1 cellular context compared by ENCODE assay signal in the genomic region with DNA sequence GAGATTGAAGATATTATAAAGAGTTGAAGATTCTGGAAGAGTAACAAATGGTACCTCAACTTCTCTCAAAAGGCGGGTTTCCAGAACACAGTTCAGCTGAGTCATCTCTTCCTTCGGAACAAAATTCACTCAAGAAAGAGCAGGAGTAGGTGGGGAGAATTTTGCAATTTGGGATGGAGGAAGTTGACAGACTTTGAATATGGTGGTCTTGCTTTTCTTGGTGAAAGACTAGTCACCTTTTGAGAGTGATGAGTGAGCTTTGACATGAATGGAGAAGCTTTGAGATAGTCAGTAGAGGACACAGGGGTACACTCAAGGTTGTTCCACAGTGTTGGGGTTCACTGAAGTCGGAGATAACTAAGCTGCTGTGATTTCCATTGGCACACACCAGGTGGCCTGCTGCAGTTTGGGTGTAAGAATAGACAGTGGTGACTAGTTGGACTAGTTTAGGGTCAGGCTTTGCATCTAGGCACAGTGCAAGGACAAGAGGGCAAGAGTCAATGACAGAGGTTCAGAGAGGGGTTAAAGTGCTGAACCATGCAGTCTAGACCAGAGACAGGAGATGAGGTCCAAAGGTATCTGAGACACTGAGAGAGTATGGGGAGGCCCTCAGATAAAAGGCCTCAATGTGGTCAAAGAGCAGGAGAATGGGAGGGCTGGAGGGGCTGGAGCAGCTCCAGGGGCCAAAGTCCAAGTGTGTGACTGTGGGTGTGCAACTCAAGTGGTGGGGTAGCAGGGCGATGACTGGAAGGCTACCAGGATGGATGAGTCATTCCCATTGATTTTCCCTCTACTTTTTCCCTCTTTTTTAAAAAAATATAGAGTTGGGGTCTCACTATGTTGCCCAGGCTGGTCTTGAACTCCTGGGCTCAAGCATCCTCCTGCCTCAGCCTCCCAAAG.
A peak's percentile ranks its signal among the peaks of the same experiment; 100 is the strongest.
TF ChIP-seq lines count a peak whose summit lies in the region.

No MANE protein-coding gene starts in this region.

TF ChIP-seq in HepG2, 621 proteins besides CTCF, POLR2A, EP300 and RAD21 (continued from another document and continues in another):
- TF ChIP-seq, protein P1, sequence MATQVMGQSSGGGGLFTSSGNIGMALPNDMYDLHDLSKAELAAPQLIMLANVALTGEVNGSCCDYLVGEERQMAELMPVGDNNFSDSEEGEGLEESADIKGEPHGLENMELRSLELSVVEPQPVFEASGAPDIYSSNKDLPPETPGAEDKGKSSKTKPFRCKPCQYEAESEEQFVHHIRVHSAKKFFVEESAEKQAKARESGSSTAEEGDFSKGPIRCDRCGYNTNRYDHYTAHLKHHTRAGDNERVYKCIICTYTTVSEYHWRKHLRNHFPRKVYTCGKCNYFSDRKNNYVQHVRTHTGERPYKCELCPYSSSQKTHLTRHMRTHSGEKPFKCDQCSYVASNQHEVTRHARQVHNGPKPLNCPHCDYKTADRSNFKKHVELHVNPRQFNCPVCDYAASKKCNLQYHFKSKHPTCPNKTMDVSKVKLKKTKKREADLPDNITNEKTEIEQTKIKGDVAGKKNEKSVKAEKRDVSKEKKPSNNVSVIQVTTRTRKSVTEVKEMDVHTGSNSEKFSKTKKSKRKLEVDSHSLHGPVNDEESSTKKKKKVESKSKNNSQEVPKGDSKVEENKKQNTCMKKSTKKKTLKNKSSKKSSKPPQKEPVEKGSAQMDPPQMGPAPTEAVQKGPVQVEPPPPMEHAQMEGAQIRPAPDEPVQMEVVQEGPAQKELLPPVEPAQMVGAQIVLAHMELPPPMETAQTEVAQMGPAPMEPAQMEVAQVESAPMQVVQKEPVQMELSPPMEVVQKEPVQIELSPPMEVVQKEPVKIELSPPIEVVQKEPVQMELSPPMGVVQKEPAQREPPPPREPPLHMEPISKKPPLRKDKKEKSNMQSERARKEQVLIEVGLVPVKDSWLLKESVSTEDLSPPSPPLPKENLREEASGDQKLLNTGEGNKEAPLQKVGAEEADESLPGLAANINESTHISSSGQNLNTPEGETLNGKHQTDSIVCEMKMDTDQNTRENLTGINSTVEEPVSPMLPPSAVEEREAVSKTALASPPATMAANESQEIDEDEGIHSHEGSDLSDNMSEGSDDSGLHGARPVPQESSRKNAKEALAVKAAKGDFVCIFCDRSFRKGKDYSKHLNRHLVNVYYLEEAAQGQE (IDR thresholded peaks at IDR 0.05; ENCODE audit: borderline replicate concordance in 1 of 2, low read depth in 1 of 2, low read length in 2 of 2): peak in 1 of 2 experiments; percentile 69; a peak in 1 of 4 replicates
- TF ChIP-seq, protein P2, sequence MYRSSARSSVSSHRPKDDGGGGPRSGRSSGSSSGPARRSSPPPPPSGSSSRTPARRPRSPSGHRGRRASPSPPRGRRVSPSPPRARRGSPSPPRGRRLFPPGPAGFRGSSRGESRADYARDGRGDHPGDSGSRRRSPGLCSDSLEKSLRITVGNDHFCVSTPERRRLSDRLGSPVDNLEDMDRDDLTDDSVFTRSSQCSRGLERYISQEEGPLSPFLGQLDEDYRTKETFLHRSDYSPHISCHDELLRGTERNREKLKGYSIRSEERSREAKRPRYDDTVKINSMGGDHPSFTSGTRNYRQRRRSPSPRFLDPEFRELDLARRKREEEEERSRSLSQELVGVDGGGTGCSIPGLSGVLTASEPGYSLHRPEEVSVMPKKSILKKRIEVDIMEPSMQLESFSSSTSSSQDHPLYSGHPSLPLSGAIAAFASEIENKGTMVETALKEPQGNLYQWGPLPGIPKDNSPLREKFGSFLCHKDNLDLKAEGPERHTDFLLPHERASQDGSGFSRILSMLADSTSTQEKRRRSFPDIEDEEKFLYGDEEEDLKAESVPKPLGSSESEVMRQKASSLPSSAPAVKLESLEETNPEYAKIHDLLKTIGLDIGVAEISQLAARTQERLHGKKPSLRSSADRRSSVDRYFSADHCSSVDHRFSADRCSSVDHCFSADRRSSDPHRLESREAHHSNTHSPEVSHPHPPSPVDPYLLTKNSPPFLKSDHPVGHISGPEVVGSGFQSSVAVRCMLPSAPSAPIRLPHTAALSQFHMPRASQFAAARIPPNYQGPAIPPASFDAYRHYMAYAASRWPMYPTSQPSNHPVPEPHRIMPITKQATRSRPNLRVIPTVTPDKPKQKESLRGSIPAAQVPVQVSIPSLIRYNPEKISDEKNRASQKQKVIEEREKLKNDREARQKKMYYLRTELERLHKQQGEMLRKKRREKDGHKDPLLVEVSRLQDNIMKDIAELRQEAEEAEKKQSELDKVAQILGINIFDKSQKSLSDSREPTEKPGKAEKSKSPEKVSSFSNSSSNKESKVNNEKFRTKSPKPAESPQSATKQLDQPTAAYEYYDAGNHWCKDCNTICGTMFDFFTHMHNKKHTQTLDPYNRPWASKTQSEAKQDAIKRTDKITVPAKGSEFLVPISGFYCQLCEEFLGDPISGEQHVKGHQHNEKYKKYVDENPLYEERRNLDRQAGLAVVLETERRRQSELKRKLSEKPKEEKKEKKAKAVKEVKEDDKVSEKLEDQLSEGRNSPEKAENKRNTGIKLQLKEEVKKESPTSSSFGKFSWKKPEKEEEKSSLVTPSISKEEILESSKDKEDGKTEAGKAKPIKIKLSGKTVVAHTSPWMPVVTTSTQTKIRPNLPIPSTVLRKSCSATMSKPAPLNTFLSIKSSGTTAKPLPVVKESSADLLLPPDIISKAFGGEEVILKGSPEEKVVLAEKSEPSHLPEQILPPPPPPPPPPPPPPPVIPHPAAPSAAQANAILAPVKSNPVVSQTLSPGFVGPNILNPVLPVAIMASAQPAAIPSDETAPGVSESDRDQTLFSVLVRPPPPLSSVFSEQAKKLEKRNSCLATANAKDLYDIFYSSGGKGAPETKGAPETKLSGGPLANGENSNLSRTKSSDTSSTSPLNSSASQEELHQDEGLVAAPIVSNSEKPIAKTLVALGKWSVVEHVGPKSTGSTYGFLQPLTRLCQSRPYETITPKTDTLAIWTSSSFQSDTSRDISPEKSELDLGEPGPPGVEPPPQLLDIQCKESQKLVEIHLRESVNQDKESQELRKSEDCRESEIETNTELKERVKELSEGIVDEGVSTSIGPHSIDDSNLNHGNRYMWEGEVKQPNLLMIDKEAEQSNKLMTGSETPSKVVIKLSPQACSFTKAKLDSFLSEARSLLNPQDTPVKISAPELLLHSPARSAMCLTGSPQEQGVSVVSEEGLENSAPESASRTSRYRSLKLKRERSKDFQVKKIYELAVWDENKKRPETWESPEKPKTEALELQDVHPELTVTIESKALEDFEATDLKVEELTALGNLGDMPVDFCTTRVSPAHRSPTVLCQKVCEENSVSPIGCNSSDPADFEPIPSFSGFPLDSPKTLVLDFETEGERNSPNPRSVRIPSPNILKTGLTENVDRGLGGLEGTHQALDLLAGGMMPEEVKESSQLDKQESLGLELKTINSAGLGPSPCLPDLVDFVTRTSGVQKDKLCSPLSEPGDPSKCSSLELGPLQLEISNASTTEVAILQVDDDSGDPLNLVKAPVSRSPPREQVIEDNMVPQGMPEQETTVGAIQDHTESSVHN (CRISPR knock-in tag; IDR thresholded peaks at IDR 0.05): peak; percentile 75
- peak; percentile 84; the same call in 1 of the 2 replicates for TF ChIP-seq ZNF331 (CRISPR knock-in tag; IDR thresholded peaks at IDR 0.05)
- TF ChIP-seq CEBPG (CRISPR knock-in tag; IDR thresholded peaks at IDR 0.05): peak; percentile 52
- TF ChIP-seq, protein P3, sequence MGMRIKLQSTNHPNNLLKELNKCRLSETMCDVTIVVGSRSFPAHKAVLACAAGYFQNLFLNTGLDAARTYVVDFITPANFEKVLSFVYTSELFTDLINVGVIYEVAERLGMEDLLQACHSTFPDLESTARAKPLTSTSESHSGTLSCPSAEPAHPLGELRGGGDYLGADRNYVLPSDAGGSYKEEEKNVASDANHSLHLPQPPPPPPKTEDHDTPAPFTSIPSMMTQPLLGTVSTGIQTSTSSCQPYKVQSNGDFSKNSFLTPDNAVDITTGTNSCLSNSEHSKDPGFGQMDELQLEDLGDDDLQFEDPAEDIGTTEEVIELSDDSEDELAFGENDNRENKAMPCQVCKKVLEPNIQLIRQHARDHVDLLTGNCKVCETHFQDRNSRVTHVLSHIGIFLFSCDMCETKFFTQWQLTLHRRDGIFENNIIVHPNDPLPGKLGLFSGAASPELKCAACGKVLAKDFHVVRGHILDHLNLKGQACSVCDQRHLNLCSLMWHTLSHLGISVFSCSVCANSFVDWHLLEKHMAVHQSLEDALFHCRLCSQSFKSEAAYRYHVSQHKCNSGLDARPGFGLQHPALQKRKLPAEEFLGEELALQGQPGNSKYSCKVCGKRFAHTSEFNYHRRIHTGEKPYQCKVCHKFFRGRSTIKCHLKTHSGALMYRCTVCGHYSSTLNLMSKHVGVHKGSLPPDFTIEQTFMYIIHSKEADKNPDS (CRISPR knock-in tag; IDR thresholded peaks at IDR 0.05): peak; percentile 95
- peak; percentile 64 for TF ChIP-seq ZFP36 (IDR thresholded peaks at IDR 0.05; ENCODE audit: borderline replicate concordance, low read depth, low read length, partially characterized antibody)
- no peak for TF ChIP-seq THAP8 (CRISPR knock-in tag; IDR thresholded peaks at IDR 0.05; ENCODE audit: borderline replicate concordance)
- TF ChIP-seq ZMYM2 (CRISPR knock-in tag; IDR thresholded peaks at IDR 0.05): peak; percentile 100
- peak; percentile 99 for TF ChIP-seq NCOR1 (IDR thresholded peaks at IDR 0.05; ENCODE audit: borderline replicate concordance, low read length)
- TF ChIP-seq ZNF615 (CRISPR knock-in tag; IDR thresholded peaks at IDR 0.05; ENCODE audit: borderline replicate concordance): 0 out of 2 replicates have a peak, but pooled peaks have one; percentile 67
- 0 out of 2 replicates have a peak, but pooled peaks have one; percentile 28 for TF ChIP-seq POLR2G (IDR thresholded peaks at IDR 0.05; ENCODE audit: low read depth, low read length)
- TF ChIP-seq, protein P4, sequence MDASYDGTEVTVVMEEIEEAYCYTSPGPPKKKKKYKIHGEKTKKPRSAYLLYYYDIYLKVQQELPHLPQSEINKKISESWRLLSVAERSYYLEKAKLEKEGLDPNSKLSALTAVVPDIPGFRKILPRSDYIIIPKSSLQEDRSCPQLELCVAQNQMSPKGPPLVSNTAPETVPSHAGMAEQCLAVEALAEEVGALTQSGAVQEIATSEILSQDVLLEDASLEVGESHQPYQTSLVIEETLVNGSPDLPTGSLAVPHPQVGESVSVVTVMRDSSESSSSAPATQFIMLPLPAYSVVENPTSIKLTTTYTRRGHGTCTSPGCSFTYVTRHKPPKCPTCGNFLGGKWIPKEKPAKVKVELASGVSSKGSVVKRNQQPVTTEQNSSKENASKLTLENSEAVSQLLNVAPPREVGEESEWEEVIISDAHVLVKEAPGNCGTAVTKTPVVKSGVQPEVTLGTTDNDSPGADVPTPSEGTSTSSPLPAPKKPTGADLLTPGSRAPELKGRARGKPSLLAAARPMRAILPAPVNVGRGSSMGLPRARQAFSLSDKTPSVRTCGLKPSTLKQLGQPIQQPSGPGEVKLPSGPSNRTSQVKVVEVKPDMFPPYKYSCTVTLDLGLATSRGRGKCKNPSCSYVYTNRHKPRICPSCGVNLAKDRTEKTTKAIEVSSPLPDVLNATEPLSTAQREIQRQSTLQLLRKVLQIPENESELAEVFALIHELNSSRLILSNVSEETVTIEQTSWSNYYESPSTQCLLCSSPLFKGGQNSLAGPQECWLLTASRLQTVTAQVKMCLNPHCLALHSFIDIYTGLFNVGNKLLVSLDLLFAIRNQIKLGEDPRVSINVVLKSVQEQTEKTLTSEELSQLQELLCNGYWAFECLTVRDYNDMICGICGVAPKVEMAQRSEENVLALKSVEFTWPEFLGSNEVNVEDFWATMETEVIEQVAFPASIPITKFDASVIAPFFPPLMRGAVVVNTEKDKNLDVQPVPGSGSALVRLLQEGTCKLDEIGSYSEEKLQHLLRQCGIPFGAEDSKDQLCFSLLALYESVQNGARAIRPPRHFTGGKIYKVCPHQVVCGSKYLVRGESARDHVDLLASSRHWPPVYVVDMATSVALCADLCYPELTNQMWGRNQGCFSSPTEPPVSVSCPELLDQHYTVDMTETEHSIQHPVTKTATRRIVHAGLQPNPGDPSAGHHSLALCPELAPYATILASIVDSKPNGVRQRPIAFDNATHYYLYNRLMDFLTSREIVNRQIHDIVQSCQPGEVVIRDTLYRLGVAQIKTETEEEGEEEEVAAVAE (CRISPR knock-in tag; IDR thresholded peaks at IDR 0.05; ENCODE audit: borderline replicate concordance): 0 out of 2 replicates have a peak, but pooled peaks have one; percentile 63
- peak; percentile 87 for TF ChIP-seq ETV5 (CRISPR knock-in tag; IDR thresholded peaks at IDR 0.05; ENCODE audit: borderline replicate concordance)
- peak; percentile 65; the same call in 1 of the 2 replicates for TF ChIP-seq KDM3A (CRISPR knock-in tag; IDR thresholded peaks at IDR 0.05; ENCODE audit: low read depth)
- TF ChIP-seq, protein P5, sequence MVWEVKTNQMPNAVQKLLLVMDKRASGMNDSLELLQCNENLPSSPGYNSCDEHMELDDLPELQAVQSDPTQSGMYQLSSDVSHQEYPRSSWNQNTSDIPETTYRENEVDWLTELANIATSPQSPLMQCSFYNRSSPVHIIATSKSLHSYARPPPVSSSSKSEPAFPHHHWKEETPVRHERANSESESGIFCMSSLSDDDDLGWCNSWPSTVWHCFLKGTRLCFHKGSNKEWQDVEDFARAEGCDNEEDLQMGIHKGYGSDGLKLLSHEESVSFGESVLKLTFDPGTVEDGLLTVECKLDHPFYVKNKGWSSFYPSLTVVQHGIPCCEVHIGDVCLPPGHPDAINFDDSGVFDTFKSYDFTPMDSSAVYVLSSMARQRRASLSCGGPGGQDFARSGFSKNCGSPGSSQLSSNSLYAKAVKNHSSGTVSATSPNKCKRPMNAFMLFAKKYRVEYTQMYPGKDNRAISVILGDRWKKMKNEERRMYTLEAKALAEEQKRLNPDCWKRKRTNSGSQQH (CRISPR knock-in tag; IDR thresholded peaks at IDR 0.05; ENCODE audit: low read depth): peak; percentile 65; the same call in 1 of the 2 replicates
- TF ChIP-seq, protein P6, sequence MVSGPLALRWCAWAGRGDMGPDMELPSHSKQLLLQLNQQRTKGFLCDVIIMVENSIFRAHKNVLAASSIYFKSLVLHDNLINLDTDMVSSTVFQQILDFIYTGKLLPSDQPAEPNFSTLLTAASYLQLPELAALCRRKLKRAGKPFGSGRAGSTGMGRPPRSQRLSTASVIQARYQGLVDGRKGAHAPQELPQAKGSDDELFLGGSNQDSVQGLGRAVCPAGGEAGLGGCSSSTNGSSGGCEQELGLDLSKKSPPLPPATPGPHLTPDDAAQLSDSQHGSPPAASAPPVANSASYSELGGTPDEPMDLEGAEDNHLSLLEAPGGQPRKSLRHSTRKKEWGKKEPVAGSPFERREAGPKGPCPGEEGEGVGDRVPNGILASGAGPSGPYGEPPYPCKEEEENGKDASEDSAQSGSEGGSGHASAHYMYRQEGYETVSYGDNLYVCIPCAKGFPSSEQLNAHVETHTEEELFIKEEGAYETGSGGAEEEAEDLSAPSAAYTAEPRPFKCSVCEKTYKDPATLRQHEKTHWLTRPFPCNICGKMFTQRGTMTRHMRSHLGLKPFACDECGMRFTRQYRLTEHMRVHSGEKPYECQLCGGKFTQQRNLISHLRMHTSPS (CRISPR knock-in tag; IDR thresholded peaks at IDR 0.05; ENCODE audit: low read depth): peak; percentile 65; the same call in 1 of the 2 replicates
- TF ChIP-seq AHR (CRISPR knock-in tag; IDR thresholded peaks at IDR 0.05): no peak
